Comparison of ENCODE assay signal across 24 cellular contexts in the genomic region with DNA sequence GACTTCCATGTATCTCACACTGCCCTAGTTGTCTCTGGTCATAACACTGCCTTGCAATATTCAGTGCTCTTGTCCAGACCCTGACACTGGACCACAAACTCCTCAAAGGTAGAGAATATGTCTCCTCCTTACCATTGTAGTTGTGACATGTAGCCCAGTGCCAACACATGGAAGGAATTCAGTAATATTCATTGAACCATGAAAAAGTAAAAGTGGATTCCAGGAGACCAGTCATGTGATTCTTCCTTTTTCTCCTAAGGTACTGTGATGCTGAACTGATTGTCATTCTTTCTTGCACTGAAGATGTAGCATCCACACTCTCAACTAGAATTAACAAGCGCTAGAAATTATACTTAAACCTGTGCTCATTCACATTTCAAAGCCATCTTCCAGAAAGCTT.
"Had no signal": no experiment of that assay in that cellular context is flagged by ENCODE, and none has a peak within 500 bp of the region (broad histone marks: within the 10 kb centered on the region; RNA-seq: fewer than 3 reads in every experiment).

No MANE protein-coding gene starts in this region.

- H3K27ac ChIP-seq: body of pancreas, gastrocnemius medialis, lower lobe of right lung, spleen, VCaP had no signal

- H3K9me3 ChIP-seq: body of pancreas, esophagus squamous epithelium, gastrocnemius medialis, lower lobe of right lung, spleen had no signal

- H3K4me3 Mint-ChIP-seq: activated CD4-positive, alpha-beta memory T cell treated with anti-CD3 and anti-CD28 coated beads, Interleukin-2, amount 10 ng/mL, durations not matched to agents 7 days and 5 days; activated CD4-positive, alpha-beta T cell treated with anti-CD3 and anti-CD28 coated beads, Interleukin-2, amount 10 ng/mL, durations not matched to agents 24 days and 14 days; activated naive CD4-positive, alpha-beta T cell treated with anti-CD3 and anti-CD28 coated beads, Interleukin-2, amount 10 ng/mL, durations not matched to agents 7 days and 5 days; naive B cell; neural crest cell; T-cell; T-helper 2 cell treated with Interferon-gamma antibody and Interleukin-4, amounts not matched to agents 5 μg/mL and 100 μg/mL, for 36 hours had no signal

- H3K4me1 Mint-ChIP-seq: activated CD4-positive, alpha-beta memory T cell treated with anti-CD3 and anti-CD28 coated beads, Interleukin-2, amount 10 ng/mL, durations not matched to agents 7 days and 5 days; activated CD4-positive, alpha-beta T cell treated with anti-CD3 and anti-CD28 coated beads, Interleukin-2, amount 10 ng/mL, durations not matched to agents 24 days and 14 days; activated naive CD4-positive, alpha-beta T cell treated with anti-CD3 and anti-CD28 coated beads, Interleukin-2, amount 10 ng/mL, durations not matched to agents 7 days and 5 days; naive B cell; neural crest cell; T-cell had no signal

- H3K9me3 Mint-ChIP-seq: activated CD4-positive, alpha-beta memory T cell treated with anti-CD3 and anti-CD28 coated beads, Interleukin-2, amount 10 ng/mL, durations not matched to agents 7 days and 5 days; activated CD4-positive, alpha-beta T cell treated with anti-CD3 and anti-CD28 coated beads, Interleukin-2, amount 10 ng/mL, durations not matched to agents 24 days and 14 days; activated naive CD4-positive, alpha-beta T cell treated with anti-CD3 and anti-CD28 coated beads, Interleukin-2, amount 10 ng/mL, durations not matched to agents 7 days and 5 days; T-cell; T-helper 2 cell treated with Interferon-gamma antibody and Interleukin-4, amounts not matched to agents 5 μg/mL and 100 μg/mL, for 36 hours had no signal

- DNase-seq: activated CD4-positive, alpha-beta memory T cell treated with anti-CD3 and anti-CD28 coated beads, Interleukin-2, amount 10 ng/mL, durations not matched to agents 7 days and 5 days; activated CD4-positive, alpha-beta T cell treated with anti-CD3 and anti-CD28 coated beads, Interleukin-2, amount 10 ng/mL, durations not matched to agents 24 days and 14 days; activated effector memory CD4-positive, alpha-beta T cell treated with anti-CD3 and anti-CD28 coated beads, Interleukin-2, amount 50 U/mL, for 16 hours; activated naive CD4-positive, alpha-beta T cell treated with anti-CD3 and anti-CD28 coated beads, Interleukin-2, amount 10 ng/mL, durations not matched to agents 7 days and 5 days; amygdala; body of pancreas; caudate nucleus; dorsolateral prefrontal cortex; esophagus squamous epithelium; gastrocnemius medialis; head of caudate nucleus; left colon; lower lobe of right lung; mesendoderm; naive B cell; occipital lobe; spleen; stimulated activated CD4-positive, alpha-beta T cell treated with anti-CD3 and anti-CD28 coated beads, Interleukin-4, amount 100 ng/mL, for 1 hour; stimulated activated naive CD4-positive, alpha-beta T cell treated with Interleukin-2 at 50 U/mL for 16 hours; T-cell had no signal

- H3K4me3 ChIP-seq: body of pancreas, dorsolateral prefrontal cortex, esophagus squamous epithelium, gastrocnemius medialis, lower lobe of right lung, spleen had no signal

- H3K27me3 ChIP-seq: body of pancreas, dorsolateral prefrontal cortex, esophagus squamous epithelium, gastrocnemius medialis, spleen had no signal

- H3K36me3 ChIP-seq: esophagus squamous epithelium, gastrocnemius medialis, lower lobe of right lung, spleen had no signal

- H3K36me3 Mint-ChIP-seq: activated naive CD4-positive, alpha-beta T cell treated with anti-CD3 and anti-CD28 coated beads, Interleukin-2, amount 10 ng/mL, durations not matched to agents 7 days and 5 days; naive B cell; T-cell had no signal

- H3K27me3 Mint-ChIP-seq: activated CD4-positive, alpha-beta memory T cell treated with anti-CD3 and anti-CD28 coated beads, Interleukin-2, amount 10 ng/mL, durations not matched to agents 7 days and 5 days; activated CD4-positive, alpha-beta T cell treated with anti-CD3 and anti-CD28 coated beads, Interleukin-2, amount 10 ng/mL, durations not matched to agents 24 days and 14 days; activated naive CD4-positive, alpha-beta T cell treated with anti-CD3 and anti-CD28 coated beads, Interleukin-2, amount 10 ng/mL, durations not matched to agents 7 days and 5 days; T-cell had no signal

- H3K4me1 ChIP-seq: body of pancreas, gastrocnemius medialis had no signal

- H3K27ac Mint-ChIP-seq: activated CD4-positive, alpha-beta memory T cell treated with anti-CD3 and anti-CD28 coated beads, Interleukin-2, amount 10 ng/mL, durations not matched to agents 7 days and 5 days; activated CD4-positive, alpha-beta T cell treated with anti-CD3 and anti-CD28 coated beads, Interleukin-2, amount 10 ng/mL, durations not matched to agents 24 days and 14 days; activated naive CD4-positive, alpha-beta T cell treated with anti-CD3 and anti-CD28 coated beads, Interleukin-2, amount 10 ng/mL, durations not matched to agents 7 days and 5 days; naive B cell; T-cell; T-helper 2 cell treated with Interferon-gamma antibody and Interleukin-4, amounts not matched to agents 5 μg/mL and 100 μg/mL, for 36 hours had no signal

- ATAC-seq: activated CD4-positive, CD25-positive, alpha-beta regulatory T cell treated with anti-CD3 and anti-CD28 coated beads, Interleukin-2, amount 50 U/mL, for 24 hours; body of pancreas; gastrocnemius medialis; left colon; lower lobe of right lung; T-cell had no signal
